35 cellular contexts compared by ENCODE assay signal in the genomic region with DNA sequence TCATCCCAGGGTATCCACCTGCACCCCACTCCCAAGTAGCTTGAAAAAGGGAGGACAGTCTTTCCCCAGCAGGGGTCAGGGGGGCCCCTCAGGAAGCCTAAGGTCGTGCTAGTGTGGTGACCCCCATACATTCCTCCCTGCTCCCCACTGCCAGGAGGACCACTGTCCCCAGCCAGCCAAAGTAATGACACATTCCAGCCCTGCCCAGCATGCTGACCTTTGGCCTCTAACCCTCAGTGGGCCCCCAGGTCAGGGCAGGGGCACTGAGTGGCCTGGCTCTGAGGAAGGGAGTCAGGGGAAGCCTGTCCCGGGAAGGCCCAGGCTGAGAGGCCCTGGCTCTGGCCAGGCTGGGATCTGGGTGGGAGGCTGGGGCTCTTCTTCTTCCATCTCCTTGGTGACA. TPM values are rescaled to one million over a fixed set of nuclear protein-coding genes. Genes with fewer than 3 reads are reported as not detected.
"Had no signal": no experiment of that assay in that cellular context is flagged by ENCODE, and none has a peak within 500 bp of the region (broad histone marks: within the 10 kb centered on the region; RNA-seq: fewer than 3 reads in every experiment).

No MANE protein-coding gene starts in this region.

- H3K4me3 ChIP-seq: adrenal gland, body of pancreas, esophagus muscularis mucosa, gastrocnemius medialis had no signal

- FAIRE-seq: colon had no signal

- H3K9me3 ChIP-seq: adrenal gland, body of pancreas, esophagus muscularis mucosa, gastrocnemius medialis had no signal

- H3K27ac Mint-ChIP-seq: activated CD4-positive, alpha-beta memory T cell treated with anti-CD3 and anti-CD28 coated beads for 36 hours; activated CD4-positive, alpha-beta T cell treated with anti-CD3 and anti-CD28 coated beads for 36 hours; activated CD4-positive, alpha-beta T cell treated with anti-CD3 and anti-CD28 coated beads, Interleukin-2, amount 10 ng/mL, durations not matched to agents 24 days and 14 days; activated CD8-positive, alpha-beta memory T cell treated with anti-CD3 and anti-CD28 coated beads, Interleukin-2, amount 10 ng/mL, durations not matched to agents 7 days and 5 days; activated CD8-positive, alpha-beta T cell treated with anti-CD3 and anti-CD28 coated beads, Interleukin-2, amount 10 ng/mL, durations not matched to agents 7 days and 5 days; activated naive CD4-positive, alpha-beta T cell treated with anti-CD3 and anti-CD28 coated beads for 36 hours; activated naive CD4-positive, alpha-beta T cell treated with anti-CD3 and anti-CD28 coated beads, Interleukin-2, amount 50 U/mL, for 24 hours; activated naive CD8-positive, alpha-beta T cell treated with anti-CD3 and anti-CD28 coated beads for 36 hours; activated naive CD8-positive, alpha-beta T cell treated with anti-CD3 and anti-CD28 coated beads, Interleukin-2, amount 50 U/mL, for 24 hours; activated T-helper 1 cell treated with anti-CD3 and anti-CD28 coated beads, Interleukin-12 subunit alpha, Interleukin-12 subunit beta, Interleukin-2, Interleukin-4 antibody, amounts not matched to agents 30 ng/mL and 10 ng/mL and 1 ng/mL, durations not matched to agents 14 hours and 24 hours and 36 hours; activated T-helper 2 cell treated with anti-CD3 and anti-CD28 coated beads, Interferon-gamma antibody, Interleukin-2, Interleukin-4, amounts not matched to agents 10 μg/mL and 5 μg/mL and 100 μg/mL, durations not matched to agents 14 hours and 24 hours and 36 hours had no signal

- H3K4me1 Mint-ChIP-seq: activated CD4-positive, alpha-beta T cell treated with anti-CD3 and anti-CD28 coated beads for 36 hours; activated naive CD4-positive, alpha-beta T cell treated with anti-CD3 and anti-CD28 coated beads, Interleukin-2, amount 50 U/mL, for 24 hours; activated naive CD8-positive, alpha-beta T cell treated with anti-CD3 and anti-CD28 coated beads for 36 hours; activated naive CD8-positive, alpha-beta T cell treated with anti-CD3 and anti-CD28 coated beads, Interleukin-2, amount 50 U/mL, for 24 hours had no signal

- H3K9me3 Mint-ChIP-seq: activated CD4-positive, alpha-beta memory T cell treated with anti-CD3 and anti-CD28 coated beads for 36 hours; activated CD4-positive, alpha-beta T cell treated with anti-CD3 and anti-CD28 coated beads, Interleukin-2, amount 10 ng/mL, durations not matched to agents 24 days and 14 days; activated naive CD4-positive, alpha-beta T cell treated with anti-CD3 and anti-CD28 coated beads for 36 hours; activated naive CD4-positive, alpha-beta T cell treated with anti-CD3 and anti-CD28 coated beads, Interleukin-2, amount 50 U/mL, for 24 hours; activated naive CD8-positive, alpha-beta T cell treated with anti-CD3 and anti-CD28 coated beads for 36 hours; activated naive CD8-positive, alpha-beta T cell treated with anti-CD3 and anti-CD28 coated beads, Interleukin-2, amount 50 U/mL, for 24 hours; activated T-helper 1 cell treated with anti-CD3 and anti-CD28 coated beads, Interleukin-12 subunit alpha, Interleukin-12 subunit beta, Interleukin-2, Interleukin-4 antibody, amounts not matched to agents 30 ng/mL and 10 ng/mL and 1 ng/mL, durations not matched to agents 14 hours and 24 hours and 36 hours; activated T-helper 2 cell treated with anti-CD3 and anti-CD28 coated beads, Interferon-gamma antibody, Interleukin-2, Interleukin-4, amounts not matched to agents 10 μg/mL and 5 μg/mL and 100 μg/mL, durations not matched to agents 14 hours and 24 hours and 36 hours; effector memory CD8-positive, alpha-beta T cell had no signal

- ATAC-seq: activated CD4-positive, alpha-beta T cell treated with anti-CD3 and anti-CD28 coated beads for 36 hours; activated CD8-positive, alpha-beta memory T cell treated with anti-CD3 and anti-CD28 coated beads, Interleukin-2, amount 10 ng/mL, durations not matched to agents 7 days and 5 days; activated CD8-positive, alpha-beta T cell treated with anti-CD3 and anti-CD28 coated beads, Interleukin-2, amount 10 ng/mL, durations not matched to agents 7 days and 5 days; activated naive CD8-positive, alpha-beta T cell treated with anti-CD3 and anti-CD28 coated beads, Interleukin-2, amount 50 U/mL, for 24 hours; body of pancreas; effector memory CD8-positive, alpha-beta T cell; foreskin keratinocyte; gastrocnemius medialis had no signal

- DNase-seq: activated CD4-positive, alpha-beta memory T cell treated with anti-CD3 and anti-CD28 coated beads for 36 hours; activated CD4-positive, alpha-beta T cell treated with anti-CD3 and anti-CD28 coated beads for 36 hours; activated CD4-positive, alpha-beta T cell treated with anti-CD3 and anti-CD28 coated beads, Interleukin-2, amount 10 ng/mL, durations not matched to agents 24 days and 14 days; activated CD4-positive, CD25-positive, alpha-beta regulatory T cell; activated CD4-positive, CD25-positive, alpha-beta regulatory T cell treated with anti-CD3 and anti-CD28 coated beads, Interleukin-2, amount 50 U/mL, for 72 hours; activated CD8-positive, alpha-beta memory T cell treated with anti-CD3 and anti-CD28 coated beads, Interleukin-2, amount 10 ng/mL, durations not matched to agents 7 days and 5 days; activated CD8-positive, alpha-beta memory T cell treated with anti-CD3 and anti-CD28 coated beads, Interleukin-2, amount 50 U/mL, for 4 hours; activated CD8-positive, alpha-beta T cell treated with anti-CD3 and anti-CD28 coated beads, Interleukin-2, amount 10 ng/mL, durations not matched to agents 7 days and 5 days; activated effector memory CD4-positive, alpha-beta T cell treated with anti-CD3 and anti-CD28 coated beads, Interleukin-2, amount 50 U/mL, for 16 hours; activated naive CD4-positive, alpha-beta T cell treated with anti-CD3 and anti-CD28 coated beads for 36 hours; activated naive CD8-positive, alpha-beta T cell treated with anti-CD3 and anti-CD28 coated beads for 36 hours; activated naive CD8-positive, alpha-beta T cell treated with anti-CD3 and anti-CD28 coated beads, Interleukin-2, amount 50 U/mL, for 24 hours; activated T-cell treated with anti-CD3 and anti-CD28 coated beads, Interleukin-2, amount 50 U/mL, for 1 hour; activated T-cell treated with anti-CD3 and anti-CD28 coated beads, Interleukin-2, amount 50 U/mL, for 48 hours; adrenal gland; aorta; body of pancreas; caudate nucleus; cortex of kidney; dermis blood vessel endothelial cell; effector CD4-positive, alpha-beta T cell; effector memory CD8-positive, alpha-beta T cell; erythroblast; foreskin keratinocyte; gastrocnemius medialis; T-helper 1 cell; T-helper 2 cell had no signal

- H3K36me3 ChIP-seq: adrenal gland, esophagus muscularis mucosa, gastrocnemius medialis had no signal

- H3K4me1 ChIP-seq: adrenal gland, body of pancreas, esophagus muscularis mucosa, foreskin keratinocyte, gastrocnemius medialis had no signal

- H3K27ac ChIP-seq: adrenal gland, body of pancreas, esophagus muscularis mucosa, foreskin keratinocyte, gastrocnemius medialis had no signal

- H3K36me3 Mint-ChIP-seq: activated CD8-positive, alpha-beta memory T cell treated with anti-CD3 and anti-CD28 coated beads, Interleukin-2, amount 10 ng/mL, durations not matched to agents 7 days and 5 days had no signal

- H3K4me3 Mint-ChIP-seq: activated CD4-positive, alpha-beta memory T cell treated with anti-CD3 and anti-CD28 coated beads for 36 hours; activated CD4-positive, alpha-beta T cell treated with anti-CD3 and anti-CD28 coated beads for 36 hours; activated CD4-positive, alpha-beta T cell treated with anti-CD3 and anti-CD28 coated beads, Interleukin-2, amount 10 ng/mL, durations not matched to agents 24 days and 14 days; activated CD8-positive, alpha-beta memory T cell treated with anti-CD3 and anti-CD28 coated beads, Interleukin-2, amount 10 ng/mL, durations not matched to agents 7 days and 5 days; activated CD8-positive, alpha-beta T cell treated with anti-CD3 and anti-CD28 coated beads, Interleukin-2, amount 10 ng/mL, durations not matched to agents 7 days and 5 days; activated naive CD4-positive, alpha-beta T cell treated with anti-CD3 and anti-CD28 coated beads for 36 hours; activated naive CD4-positive, alpha-beta T cell treated with anti-CD3 and anti-CD28 coated beads, Interleukin-2, amount 50 U/mL, for 24 hours; activated naive CD8-positive, alpha-beta T cell treated with anti-CD3 and anti-CD28 coated beads for 36 hours; activated naive CD8-positive, alpha-beta T cell treated with anti-CD3 and anti-CD28 coated beads, Interleukin-2, amount 50 U/mL, for 24 hours; activated T-helper 1 cell treated with anti-CD3 and anti-CD28 coated beads, Interleukin-12 subunit alpha, Interleukin-12 subunit beta, Interleukin-2, Interleukin-4 antibody, amounts not matched to agents 30 ng/mL and 10 ng/mL and 1 ng/mL, durations not matched to agents 14 hours and 24 hours and 36 hours; effector memory CD8-positive, alpha-beta T cell had no signal

RNA-seq across cellular contexts. Expression of a gene that starts 8.8 kb away (rescaled TPM):
- total RNA-seq: activated CD4-positive, alpha-beta memory T cell treated with anti-CD3 and anti-CD28 coated beads for 36 hours; activated CD4-positive, alpha-beta T cell treated with anti-CD3 and anti-CD28 coated beads for 36 hours; activated CD4-positive, alpha-beta T cell treated with anti-CD3 and anti-CD28 coated beads, Interleukin-2, amount 10 ng/mL, durations not matched to agents 24 days and 14 days; activated CD8-positive, alpha-beta memory T cell treated with anti-CD3 and anti-CD28 coated beads for 36 hours; activated CD8-positive, alpha-beta memory T cell treated with anti-CD3 and anti-CD28 coated beads, Interleukin-2, amount 10 ng/mL, durations not matched to agents 7 days and 5 days; activated CD8-positive, alpha-beta T cell treated with anti-CD3 and anti-CD28 coated beads, Interleukin-2, amount 10 ng/mL, durations not matched to agents 7 days and 5 days; activated naive CD4-positive, alpha-beta T cell treated with anti-CD3 and anti-CD28 coated beads for 36 hours; activated naive CD8-positive, alpha-beta T cell treated with anti-CD3 and anti-CD28 coated beads for 36 hours; activated T-helper 1 cell treated with anti-CD3 and anti-CD28 coated beads, Interleukin-12 subunit alpha, Interleukin-12 subunit beta, Interleukin-2, Interleukin-4 antibody, amounts not matched to agents 30 ng/mL and 10 ng/mL and 1 ng/mL, durations not matched to agents 14 hours and 24 hours and 36 hours; activated T-helper 2 cell treated with anti-CD3 and anti-CD28 coated beads, Interferon-gamma antibody, Interleukin-2, Interleukin-4, amounts not matched to agents 10 μg/mL and 5 μg/mL and 100 μg/mL, durations not matched to agents 14 hours and 24 hours and 36 hours; aorta; chondrocyte; dermis blood vessel endothelial cell; foreskin keratinocyte; gastrocnemius medialis; glomerular endothelial cell had no signal
- polyA plus RNA-seq: aorta, foreskin keratinocyte had no signal
